In genomic region chr4:78551420-78552351, GRCh38 we compare ENCODE assay signal across 8 cellular contexts. TPM values are rescaled to one million over a fixed set of nuclear protein-coding genes. Genes with fewer than 3 reads are reported as not detected.
DNase-seq lines count a peak whose midpoint lies in the region; ATAC-seq lines count a peak whose summit lies in the region.

TSS of gene ANXA3 (plus strand) at chr4:78551770. CDS start at chr4:78554474, 2,704 bp downstream.

- H3K4me3 Mint-ChIP-seq in activated CD8-positive, alpha-beta T cell treated with anti-CD3 and anti-CD28 coated beads, Interleukin-2, amount 10 ng/mL, durations not matched to agents 7 days and 5 days: peak within 1 kb of the TSS; percentile 79

- CTCF ChIA-PET in activated CD8-positive, alpha-beta T cell treated with anti-CD3 and anti-CD28 coated beads, Interleukin-2, amount 10 ng/mL, durations not matched to agents 7 days and 5 days (lab: Charles Lee): no interaction called here

- H3K27me3 Mint-ChIP-seq in activated CD8-positive, alpha-beta T cell treated with anti-CD3 and anti-CD28 coated beads, Interleukin-2, amount 10 ng/mL, durations not matched to agents 7 days and 5 days (ENCODE audit: low read depth): peaks cover 28% of the 10 kb centered on the region

- peaks cover 7% of the 10 kb centered on the region for H3K36me3 Mint-ChIP-seq in activated CD8-positive, alpha-beta T cell treated with anti-CD3 and anti-CD28 coated beads, Interleukin-2, amount 10 ng/mL, durations not matched to agents 7 days and 5 days (ENCODE audit: low read depth)

- ATAC-seq in activated CD8-positive, alpha-beta T cell treated with anti-CD3 and anti-CD28 coated beads, Interleukin-2, amount 10 ng/mL, durations not matched to agents 7 days and 5 days: peak; percentile 83

- H3K4me1 Mint-ChIP-seq in activated CD8-positive, alpha-beta T cell treated with anti-CD3 and anti-CD28 coated beads, Interleukin-2, amount 10 ng/mL, durations not matched to agents 7 days and 5 days (ENCODE audit: low read depth): peaks cover 20% of the 10 kb centered on the region

- DNase-seq in NCI-H1436 (lab: John Stamatoyannopoulos, UW) (peak; percentile 34), NCI-H1436 treated with DMSO at 0.1 percent for 48 hours (lab: John Stamatoyannopoulos, UW) (no peak), HK-2 (ENCODE audit: unreplicated experiment) (peak; percentile 72), germinal center (ENCODE audit: low spot score) (peak; percentile 25), SHP77 treated with DMSO at 0.1 percent for 48 hours (lab: John Stamatoyannopoulos, UW) (no peak)
- DNase-seq in activated CD8-positive, alpha-beta T cell treated with anti-CD3 and anti-CD28 coated beads, Interleukin-2, amount 10 ng/mL, durations not matched to agents 7 days and 5 days: peak; percentile 44
- DNase-seq in activated effector memory CD4-positive, alpha-beta T cell treated with Interleukin-2 at 50 U/mL for 16 hours: no peak

- peak within 1 kb of the TSS; percentile 64 for H2AFZ ChIP-seq in neuron (ENCODE audit: low read depth, low read length)

- H3K36me3 ChIP-seq in neuron (ENCODE audit: insufficient read depth, low read length): no peaks in the 10 kb centered on the region

- H3K9me3 Mint-ChIP-seq in activated CD8-positive, alpha-beta T cell treated with anti-CD3 and anti-CD28 coated beads, Interleukin-2, amount 10 ng/mL, durations not matched to agents 7 days and 5 days (ENCODE audit: insufficient read depth): no peaks in the 10 kb centered on the region

- peaks cover 18% of the 10 kb centered on the region for H3K27me3 ChIP-seq in neuron (ENCODE audit: insufficient read depth, low read length)

- H3K4me3 ChIP-seq in neuron (ENCODE audit: low read length): peak within 1 kb of the TSS; percentile 45

- peak within 1 kb of the TSS; percentile 50 for H3K27ac Mint-ChIP-seq in activated CD8-positive, alpha-beta T cell treated with anti-CD3 and anti-CD28 coated beads, Interleukin-2, amount 10 ng/mL, durations not matched to agents 7 days and 5 days

- peaks cover 5% of the 10 kb centered on the region for H3K4me1 ChIP-seq in neuron (ENCODE audit: insufficient read depth, low read length)

- POLR2A ChIA-PET in activated CD8-positive, alpha-beta T cell treated with anti-CD3 and anti-CD28 coated beads, Interleukin-2, amount 10 ng/mL, durations not matched to agents 7 days and 5 days (lab: Charles Lee): interaction anchor here (0.5 kb wide), 1 partner anchor 533 kb away, joined by 3 read pairs; no protein-coding TSS in a partner anchor

- H3K9me3 ChIP-seq in neuron (ENCODE audit: low read length): no peaks in the 10 kb centered on the region

RNA-seq across cellular contexts. Expression of gene ANXA3, which starts in this region (rescaled TPM):
- total RNA-seq in activated CD8-positive, alpha-beta T cell treated with anti-CD3 and anti-CD28 coated beads, Interleukin-2, amount 10 ng/mL, durations not matched to agents 7 days and 5 days: 1 to 10 TPM; 2.9 to 4.2 TPM

Comparison
In these comparisons a context has a peak if more than half of its experiments do, and no peak if none do; other contexts are left out.
1. DNase-seq: peak in NCI-H1436 (single experiment), HK-2 (single experiment), activated CD8-positive, alpha-beta T cell treated with anti-CD3 and anti-CD28 coated beads, Interleukin-2, amount 10 ng/mL, durations not matched to agents 7 days and 5 days (single experiment) and germinal center (single experiment); none in NCI-H1436 treated with DMSO at 0.1 percent for 48 hours (single experiment), SHP77 treated with DMSO at 0.1 percent for 48 hours (single experiment) and activated effector memory CD4-positive, alpha-beta T cell treated with Interleukin-2 at 50 U/mL for 16 hours (single experiment).